25 cellular contexts compared by ENCODE assay signal in the genomic region with DNA sequence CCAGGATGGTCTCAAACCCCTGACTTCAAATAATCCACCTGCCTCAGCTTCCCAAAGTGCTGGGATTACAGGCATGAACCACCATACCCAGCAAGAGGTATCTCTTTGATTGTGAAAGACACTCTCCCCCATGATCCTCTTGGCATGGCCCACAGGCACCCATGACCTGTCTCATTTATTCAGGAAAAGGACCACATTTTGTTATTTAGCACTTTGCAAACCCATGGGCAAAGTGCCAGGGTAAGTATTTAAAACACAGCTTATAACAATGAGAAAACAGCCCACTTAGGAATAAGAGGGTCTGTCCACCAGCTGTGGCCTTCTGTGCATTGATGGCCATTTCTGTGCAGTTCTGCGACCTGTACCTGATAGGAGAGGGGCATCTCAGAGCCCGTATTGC. TPM values are rescaled to one million over a fixed set of nuclear protein-coding genes. Genes with fewer than 3 reads are reported as not detected.
DNase-seq lines count a peak whose midpoint lies in the region; ATAC-seq, FAIRE-seq and TF ChIP-seq lines count a peak whose summit lies in the region.
"Had no signal": no experiment of that assay in that cellular context is flagged by ENCODE, and none has a peak within 500 bp of the region (broad histone marks: within the 10 kb centered on the region; RNA-seq: fewer than 3 reads in every experiment).

No MANE protein-coding gene starts in this region.

- no peaks in the 10 kb centered on the region for H3K36me3 ChIP-seq in right atrium auricular region
- no peaks in the 10 kb centered on the region for H3K36me3 ChIP-seq in K562 (ENCODE audit: control insufficient read depth, insufficient read depth, low read length)
- no peaks in the 10 kb centered on the region for H3K36me3 ChIP-seq in lower lobe of right lung
- no peaks in the 10 kb centered on the region for H3K36me3 ChIP-seq in subcutaneous abdominal adipose tissue (ENCODE audit: control insufficient read depth in 5 of 5, insufficient read depth in 5 of 5, low read length in 5 of 5)
- H3K36me3 ChIP-seq: ovary, stomach had no signal

- intact Hi-C loops in Right ventricle myocardium superior (cut with DNase I) (no loop called here), K562 (cut with micrococcal nuclease) (no loop called here), lower lobe of right lung (cut with DNase I) (no loop called here)

- H3K4me3 ChIP-seq in right atrium auricular region (no peak overlapping the region), K562 (no peak overlapping the region), lower lobe of right lung (no peak overlapping the region), subcutaneous abdominal adipose tissue (ENCODE audit: low read depth in 1 of 5, low read length in 5 of 5) (no peak overlapping the region)
- H3K4me3 ChIP-seq: body of pancreas, ovary, stomach had no signal

- no TSS peak for BruUV-seq in K562 (replicated peaks; lab: Mats Ljungman, UMichigan)

- H3K9me1 ChIP-seq in K562 (ENCODE audit: control insufficient read depth, insufficient read depth, low read length): no peaks in the 10 kb centered on the region

- H4K20me1 ChIP-seq in K562 (replicated peaks; ENCODE audit: control insufficient read depth, insufficient read depth, low read length): no peaks in the 10 kb centered on the region

- TF ChIP-seq POLR2A in K562 (conservative IDR thresholded peaks at IDR 0.05): no peak

- H3K79me2 ChIP-seq in K562 (ENCODE audit: control insufficient read depth, insufficient read depth, low read length): no peaks in the 10 kb centered on the region

- peak overlapping the region; percentile 4 to 33 for H3K27ac ChIP-seq in right atrium auricular region
- H3K27ac ChIP-seq in K562 (ENCODE audit: extremely low read depth, low read depth, low read length): no peak overlapping the region
- H3K27ac ChIP-seq in lower lobe of right lung: peak overlapping the region; percentile 62
- peak overlapping the region; percentile 30 for H3K27ac ChIP-seq in subcutaneous abdominal adipose tissue (ENCODE audit: low read depth, low read length)
- H3K27ac ChIP-seq: body of pancreas, KMS-11, ovary, RWPE1, VCaP had no signal

- DNase-seq in right atrium auricular region (ENCODE audit: low spot score) (no peak), Right ventricle myocardium superior (no peak), K562 (ENCODE audit: extremely low read depth in 1 of 4, low spot score in 3 of 4) (no peak), lower lobe of right lung (no peak), NCI-H226 (no peak)
- DNase-seq in activated naive CD4-positive, alpha-beta T cell (lab: John Stamatoyannopoulos, UW): no peak
- DNase-seq: activated CD4-positive, alpha-beta T cell treated with anti-CD3 and anti-CD28 coated beads, Interleukin-2, amount 50 U/mL, for 1 hour; body of pancreas; CD4-positive, CD25-positive, alpha-beta regulatory T cell; DMS 273 treated with DMSO at 0.1 percent for 48 hours; endodermal cell; HCEC 1CT; naive thymus-derived CD8-positive, alpha-beta T cell; NCI-H1436 treated with DMSO at 0.1 percent for 48 hours; NCI-H2107; NCI-H69; ovary; stomach had no signal

- CTCF ChIA-PET in K562 (lab: Yijun Ruan, JAX; ENCODE audit: low intra/inter-chr PET ratio): no interaction called here

- no peaks in the 10 kb centered on the region for H3K27me3 ChIP-seq in right atrium auricular region
- H3K27me3 ChIP-seq in K562 (ENCODE audit: control insufficient read depth in 2 of 2, insufficient read depth in 2 of 2, low read length in 2 of 2): peaks cover 0 to 15% of the 10 kb centered on the region in 2 experiments; a peak in 3 of 5 replicates
- H3K27me3 ChIP-seq in lower lobe of right lung (ENCODE audit: low read depth): no peaks in the 10 kb centered on the region
- H3K27me3 ChIP-seq in subcutaneous abdominal adipose tissue (ENCODE audit: control insufficient read depth in 5 of 5, insufficient read depth in 4 of 5, low read length in 5 of 5): no peaks in the 10 kb centered on the region
- H3K27me3 ChIP-seq: body of pancreas, ovary, stomach had no signal

- no peak for TF ChIP-seq RAD21 in K562 (CRISPR knock-in tag; conservative IDR thresholded peaks at IDR 0.05 in 1 of 2, IDR thresholded peaks at IDR 0.05 in 1 of 2)

- H3K4me1 ChIP-seq in right atrium auricular region: peaks cover 0 to 4% of the 10 kb centered on the region in 2 donors
- peaks cover 0 to 6% of the 10 kb centered on the region in 2 experiments; a peak in 2 of 5 replicates for H3K4me1 ChIP-seq in K562 (replicated peaks in 1 of 2; ENCODE audit: control insufficient read depth in 2 of 2, insufficient read depth in 2 of 2, low read length in 2 of 2)
- H3K4me1 ChIP-seq in lower lobe of right lung: peaks cover 56% of the 10 kb centered on the region
- H3K4me1 ChIP-seq in subcutaneous abdominal adipose tissue (ENCODE audit: control insufficient read depth in 5 of 5, insufficient read depth in 5 of 5, low read length in 5 of 5): peaks cover 0 to 55% (median 7%) of the 10 kb centered on the region in 5 donors

- POLR2A ChIA-PET in K562 (lab: Yijun Ruan, JAX): no interaction called here

- in situ Hi-C loops in K562 (cut with MboI): loop anchor here (25.0 kb wide), 1 partner anchor 1329 kb away; no protein-coding TSS in a partner anchor

- H3K9me3 ChIP-seq in right atrium auricular region: no peaks in the 10 kb centered on the region
- H3K9me3 ChIP-seq in K562 (replicated peaks; ENCODE audit: control insufficient read depth, insufficient read depth, low read depth, low read length): no peaks in the 10 kb centered on the region
- no peaks in the 10 kb centered on the region for H3K9me3 ChIP-seq in lower lobe of right lung
- H3K9me3 ChIP-seq in subcutaneous abdominal adipose tissue (ENCODE audit: control insufficient read depth in 5 of 5, low read length in 5 of 5): peaks cover 0 to 4% (median 0%) of the 10 kb centered on the region in 5 donors
- H3K9me3 ChIP-seq: body of pancreas, ovary, stomach had no signal

- no peak overlapping the region for H2AFZ ChIP-seq in K562 (ENCODE audit: low read depth, low read length)

- no peak for FAIRE-seq in K562 (lab: Jason Lieb, UNC)
- FAIRE-seq: colon had no signal

- no peak for TF ChIP-seq EP300 in K562 (IDR thresholded peaks at IDR 0.05; ENCODE audit: low read length)

- TF ChIP-seq CTCF in right atrium auricular region (IDR thresholded peaks at IDR 0.05) (no peak), K562 (IDR thresholded peaks at IDR 0.05 in 2 of 3, conservative IDR thresholded peaks at IDR 0.05 in 1 of 3; ENCODE audit: insufficient read depth in 2 of 3, low read depth in 1 of 3, low read length in 3 of 3) (no peak), lower lobe of right lung (IDR thresholded peaks at IDR 0.05) (no peak)

- WGBS in K562 (ENCODE audit: insufficient coverage, low coverage, missing lambda C conversion rate): 5% methylated on average over 2 of the region's 2 CpGs

- no peak for ATAC-seq in Right ventricle myocardium superior (ENCODE audit: poor library complexity)
- no peak for ATAC-seq in K562
- ATAC-seq in lower lobe of right lung: no peak
- ATAC-seq in GM18517 (IDR thresholded peaks at IDR 0.05; ENCODE audit: unreplicated experiment): no peak
- ATAC-seq: body of pancreas; naive thymus-derived CD8-positive, alpha-beta T cell; SK-N-SH treated with all-trans-retinoic acid at 6 μM for 48 hours had no signal

- no peak overlapping the region for H3K4me2 ChIP-seq in K562 (ENCODE audit: insufficient read depth, low read length)
- H3K4me2 ChIP-seq: KMS-11 had no signal

- H3K9ac ChIP-seq in K562 (ENCODE audit: insufficient read depth in 1 of 2, low read depth in 2 of 2, low read length in 2 of 2): no peak overlapping the region
- no peak overlapping the region for H3K9ac ChIP-seq in subcutaneous abdominal adipose tissue (ENCODE audit: low read length in 5 of 5)
- H3K9ac ChIP-seq: KMS-11 had no signal

TF ChIP-seq in K562, 482 proteins besides CTCF, POLR2A, EP300 and RAD21:
- TF ChIP-seq DIDO1 (tag; IDR thresholded peaks at IDR 0.05; ENCODE audit: low read depth) (no peak), NR2C2 (CRISPR knock-in tag; IDR thresholded peaks at IDR 0.05) (no peak), NR2C2 (tag; IDR thresholded peaks at IDR 0.05) (peak; percentile 19; the same call in 1 of the 2 replicates)

RNA-seq across cellular contexts. Expression of gene AKTIP, which starts 12.8 kb away (rescaled TPM):
- total RNA-seq in right atrium auricular region (10 to 100 TPM; 49.8 to 85.3 TPM), Right ventricle myocardium superior (87.9 TPM), K562 (2014; rRNA removed) (3.0 and 4.3 TPM in 2 replicates), K562 (2014; rRNA removed; fragmentation: Illumina TruSeq; extraction: Trizol) (4.7 and 7.0 TPM in 2 replicates), K562 (2015; rRNA removed; fragmentation: Illumina TruSeq; extraction: Trizol) (3.4 and 4.3 TPM in 2 replicates), K562 (2021) (4.4 and 4.8 TPM in 2 replicates), lower lobe of right lung (43.7 TPM)
- 19.7 and 21.6 TPM in 2 replicates for total RNA-seq in K562 (2011; cell fraction: chromatin; rRNA removed; ENCODE audit: low replicate concordance)
- 11.4 and 13.8 TPM in 2 replicates for total RNA-seq in K562 (2011; cell fraction: nucleolus; rRNA removed)
- 17.3 and 19.6 TPM in 2 replicates for total RNA-seq in K562 (2011; cell fraction: nucleoplasm; rRNA removed)
- polyA plus RNA-seq in K562 (2011; rRNA removed) (10.7 and 11.4 TPM in 2 replicates), K562 (2014; fragmentation: Illumina TruSeq; extraction: Trizol) (5.3 and 6.4 TPM in 2 replicates), K562 (2014; fragmentation: Nextera tagmentation; extraction: Ambion mirVana) (1 to 10 TPM; 4.1 to 6.0 TPM), K562 (2014; rRNA removed) (3.2 and 6.6 TPM in 2 replicates)
- polyA plus RNA-seq in K562 (2011; cell fraction: cytosol; rRNA removed): 2.7 and 7.8 TPM in 2 replicates
- 11.6 and 21.6 TPM in 2 replicates for polyA plus RNA-seq in K562 (2011; cell fraction: nucleus; rRNA removed)
- polyA plus RNA-seq in K562 (2012): 4.4 and 6.9 TPM in 2 replicates
- 8.6 and 11.5 TPM in 2 replicates for polyA minus RNA-seq in K562 (2011; rRNA and poly(A)+ RNA removed)
- polyA minus RNA-seq in K562 (2011; cell fraction: cytosol; rRNA and poly(A)+ RNA removed): 2.6 and 4.7 TPM in 2 replicates
- polyA minus RNA-seq in K562 (2011; cell fraction: nucleus; rRNA and poly(A)+ RNA removed): 5.0 and 8.0 TPM in 2 replicates
